ENCODE assay signal across 8 cellular contexts in genomic region chr12:31317471-31318397, GRCh38. TPM values are rescaled to one million over a fixed set of nuclear protein-coding genes. Genes with fewer than 3 reads are reported as not detected.
DNase-seq lines count a peak whose midpoint lies in the region; ATAC-seq and TF ChIP-seq lines count a peak whose summit lies in the region.

No MANE protein-coding gene starts in this region.

- peak overlapping the region; percentile 97 for H3K4me2 ChIP-seq in SU-DHL-6 (ENCODE audit: low read depth, low read length, poor library complexity, severe bottlenecking)

- no peaks in the 10 kb centered on the region for H3K36me3 ChIP-seq in SU-DHL-6 (ENCODE audit: low read length)
- H3K36me3 ChIP-seq in psoas muscle (ENCODE audit: insufficient read depth in 1 of 2, low read depth in 1 of 2), result no peaks in the 10 kb centered on the region

- TF ChIP-seq CTCF in SU-DHL-6 (IDR thresholded peaks at IDR 0.05; ENCODE audit: insufficient read depth, low read length, poor library complexity, severe bottlenecking), result no peak
- no peak for TF ChIP-seq CTCF in fibroblast of pulmonary artery (IDR thresholded peaks at IDR 0.05; ENCODE audit: low read length, missing control alignments)
- no peak for TF ChIP-seq CTCF in psoas muscle (IDR thresholded peaks at IDR 0.05)

- no peaks in the 10 kb centered on the region for H3K9me2 ChIP-seq in SU-DHL-6 (replicated peaks; ENCODE audit: insufficient read depth, low read length)

- H3K4me3 ChIP-seq in SU-DHL-6 (ENCODE audit: insufficient read depth, low read length, poor library complexity, severe bottlenecking) (peak overlapping the region; percentile 55), fibroblast of pulmonary artery (replicated peaks; ENCODE audit: low read depth, low read length) (peak overlapping the region; percentile 55), psoas muscle (peak overlapping the region; percentile 50)

- H3K27ac ChIP-seq in SU-DHL-6 (ENCODE audit: low read depth, low read length) (peak overlapping the region; percentile 54), psoas muscle (no peak overlapping the region)

- peaks cover 35% of the 10 kb centered on the region for H3F3A ChIP-seq in SU-DHL-6 (ENCODE audit: insufficient read depth)

- 28 to 35% (median 32%) methylated on average over 8 of the region's 8 CpGs for WGBS in psoas muscle, 3 donors

- peak; percentile 38 for ATAC-seq in Right ventricle myocardium superior (ENCODE audit: poor library complexity)
- ATAC-seq in Right ventricle myocardium inferior, result no peak
- ATAC-seq in psoas muscle, result no peak

- no peaks in the 10 kb centered on the region for H3K4me1 ChIP-seq in psoas muscle

- H2AFZ ChIP-seq in SU-DHL-6 (ENCODE audit: low read depth, low read length, severe bottlenecking), result no peak overlapping the region

- intact Hi-C loops in Right ventricle myocardium superior (cut with DNase I), result no loop called here
- intact Hi-C loops in Right ventricle myocardium inferior (cut with DNase I), result no loop called here
- intact Hi-C loops in psoas muscle (cut with DNase I), result no loop called here

- no peak for DNase-seq in Right ventricle myocardium superior
- DNase-seq in Right ventricle myocardium inferior (ENCODE audit: missing footprints), result no peak
- DNase-seq in fibroblast of pulmonary artery (ENCODE audit: low read depth), result peak; percentile 33
- no peak for DNase-seq in psoas muscle
- no peak for DNase-seq in NCI-H2196 treated with DMSO at 0.1 percent for 48 hours (lab: John Stamatoyannopoulos, UW; ENCODE audit: unreplicated experiment)
- no peak for DNase-seq in activated CD4-positive, alpha-beta T cell treated with anti-CD3 and anti-CD28 coated beads for 4 hours
- no peak for DNase-seq in effector CD4-positive, alpha-beta T cell

- H3K9me3 ChIP-seq in SU-DHL-6 (ENCODE audit: insufficient read depth, low read length) (no peaks in the 10 kb centered on the region), psoas muscle (no peaks in the 10 kb centered on the region)

- H4K20me1 ChIP-seq in SU-DHL-6 (ENCODE audit: low read depth, low read length), result peaks cover 34% of the 10 kb centered on the region

- H3K79me2 ChIP-seq in SU-DHL-6 (ENCODE audit: insufficient read depth, low read length), result peaks cover 100% of the 10 kb centered on the region

- peak overlapping the region; percentile 45 for H3K9ac ChIP-seq in SU-DHL-6 (ENCODE audit: low read length)

- no peaks in the 10 kb centered on the region for H3K27me3 ChIP-seq in SU-DHL-6 (ENCODE audit: low read length)
- H3K27me3 ChIP-seq in psoas muscle (ENCODE audit: insufficient read depth in 3 of 3, low read length in 2 of 3), result peaks cover 0 to 40% (median 0%) of the 10 kb centered on the region in 3 donors

RNA-seq across cellular contexts. Expression of gene SINHCAF, which starts 8.2 kb away (rescaled TPM):
- total RNA-seq in Right ventricle myocardium superior (7.5 TPM), Right ventricle myocardium inferior (9.1 TPM), psoas muscle (1 to 10 TPM; 1.8 to 7.7 (median 3.7) TPM)
- polyA plus RNA-seq in psoas muscle, result 1 to 10 TPM; 1.3 to 2.9 (median 2.7) TPM
